ENCODE assay signal across 8 cellular contexts in genomic region chr10:103350522-103351260, GRCh38. TPM values are rescaled to one million over a fixed set of nuclear protein-coding genes. Genes with fewer than 3 reads are reported as not detected.
DNase-seq lines count a peak whose midpoint lies in the region; ATAC-seq and TF ChIP-seq lines count a peak whose summit lies in the region.

PCGF6 (minus strand) TSS chr10:103351140; CDS start chr10:103351066, 74 bp downstream.

- peak; percentile 90 for ATAC-seq in GM21390 (IDR thresholded peaks at IDR 0.05; ENCODE audit: unreplicated experiment)
- peak; percentile 86 to 88 for ATAC-seq in naive B cell (ENCODE audit: low read depth in 2 of 2)
- ATAC-seq in stimulated activated effector memory CD8-positive, alpha-beta T cell treated with anti-CD3 and anti-CD28 coated beads, Interleukin-12 subunit alpha, Interleukin-12 subunit beta, amount 100 ng/mL, for 72 hours, result peak; percentile 88

- peaks cover 8% of the 10 kb centered on the region for H3K36me3 Mint-ChIP-seq in activated T-helper 1 cell treated with anti-CD3 and anti-CD28 coated beads, Interleukin-12 subunit alpha, Interleukin-12 subunit beta, Interleukin-2, Interleukin-4 antibody, amounts not matched to agents 30 ng/mL and 10 ng/mL and 1 ng/mL, durations not matched to agents 14 hours and 24 hours and 36 hours (ENCODE audit: low read depth)
- H3K36me3 Mint-ChIP-seq in naive B cell, result no peaks in the 10 kb centered on the region
- H3K36me3 Mint-ChIP-seq in stimulated activated effector memory CD8-positive, alpha-beta T cell treated with anti-CD3 and anti-CD28 coated beads, Interleukin-12 subunit alpha, Interleukin-12 subunit beta, amount 100 ng/mL, for 72 hours, result peaks cover 41% of the 10 kb centered on the region

- H3K4me1 ChIP-seq in Peyer's patch, result peaks cover 0 to 7% (median 3%) of the 10 kb centered on the region in 4 donors

- H3K27ac Mint-ChIP-seq in activated T-helper 1 cell treated with anti-CD3 and anti-CD28 coated beads, Interleukin-12 subunit alpha, Interleukin-12 subunit beta, Interleukin-2, Interleukin-4 antibody, amounts not matched to agents 30 ng/mL and 10 ng/mL and 1 ng/mL, durations not matched to agents 14 hours and 24 hours and 36 hours, result peak within 1 kb of the TSS; percentile 89
- peak within 1 kb of the TSS in 5 of 6 donors; percentile 53 to 87 (median 81) for H3K27ac Mint-ChIP-seq in naive B cell
- peak within 1 kb of the TSS; percentile 95 for H3K27ac Mint-ChIP-seq in stimulated activated effector memory CD8-positive, alpha-beta T cell treated with anti-CD3 and anti-CD28 coated beads, Interleukin-12 subunit alpha, Interleukin-12 subunit beta, amount 100 ng/mL, for 72 hours

- intact Hi-C loops in activated T-helper 1 cell treated with anti-CD3 and anti-CD28 coated beads, Interleukin-12 subunit alpha, Interleukin-12 subunit beta, Interleukin-2, Interleukin-4 antibody, amounts not matched to agents 30 ng/mL and 10 ng/mL and 1 ng/mL, durations not matched to agents 14 hours and 24 hours and 36 hours (cut with micrococcal nuclease), result loop anchor here (1.0 to 5.0 kb wide), 3 partner anchors 17 to 433 kb away; partner anchors contain the start of genes ATP5MK, CNNM2, PDCD11 and TAF5

- peak within 1 kb of the TSS; percentile 91 for H3K4me3 Mint-ChIP-seq in activated T-helper 1 cell treated with anti-CD3 and anti-CD28 coated beads, Interleukin-12 subunit alpha, Interleukin-12 subunit beta, Interleukin-2, Interleukin-4 antibody, amounts not matched to agents 30 ng/mL and 10 ng/mL and 1 ng/mL, durations not matched to agents 14 hours and 24 hours and 36 hours
- H3K4me3 Mint-ChIP-seq in naive B cell, result peak within 1 kb of the TSS; percentile 88 to 97 (median 92)
- H3K4me3 Mint-ChIP-seq in stimulated activated effector memory CD8-positive, alpha-beta T cell treated with anti-CD3 and anti-CD28 coated beads, Interleukin-12 subunit alpha, Interleukin-12 subunit beta, amount 100 ng/mL, for 72 hours, result peak within 1 kb of the TSS; percentile 87

- TF ChIP-seq POLR2A in Peyer's patch (IDR thresholded peaks at IDR 0.05), result no peak

- H3K9me3 Mint-ChIP-seq in activated T-helper 1 cell treated with anti-CD3 and anti-CD28 coated beads, Interleukin-12 subunit alpha, Interleukin-12 subunit beta, Interleukin-2, Interleukin-4 antibody, amounts not matched to agents 30 ng/mL and 10 ng/mL and 1 ng/mL, durations not matched to agents 14 hours and 24 hours and 36 hours, result no peaks in the 10 kb centered on the region
- H3K9me3 Mint-ChIP-seq in naive B cell, result no peaks in the 10 kb centered on the region
- H3K9me3 Mint-ChIP-seq in stimulated activated effector memory CD8-positive, alpha-beta T cell treated with anti-CD3 and anti-CD28 coated beads, Interleukin-12 subunit alpha, Interleukin-12 subunit beta, amount 100 ng/mL, for 72 hours, result no peaks in the 10 kb centered on the region

- TF ChIP-seq CTCF in Peyer's patch (IDR thresholded peaks at IDR 0.05), result peak in 1 of 6 experiments; percentile 8

- H3K27me3 Mint-ChIP-seq in activated T-helper 1 cell treated with anti-CD3 and anti-CD28 coated beads, Interleukin-12 subunit alpha, Interleukin-12 subunit beta, Interleukin-2, Interleukin-4 antibody, amounts not matched to agents 30 ng/mL and 10 ng/mL and 1 ng/mL, durations not matched to agents 14 hours and 24 hours and 36 hours (ENCODE audit: insufficient read depth), result no peaks in the 10 kb centered on the region
- H3K27me3 Mint-ChIP-seq in naive B cell, result no peaks in the 10 kb centered on the region

- H3K4me1 Mint-ChIP-seq in activated T-helper 1 cell treated with anti-CD3 and anti-CD28 coated beads, Interleukin-12 subunit alpha, Interleukin-12 subunit beta, Interleukin-2, Interleukin-4 antibody, amounts not matched to agents 30 ng/mL and 10 ng/mL and 1 ng/mL, durations not matched to agents 14 hours and 24 hours and 36 hours (ENCODE audit: low read depth), result peaks cover 4% of the 10 kb centered on the region
- peaks cover 0 to 5% (median 0%) of the 10 kb centered on the region in 3 donors for H3K4me1 Mint-ChIP-seq in naive B cell
- H3K4me1 Mint-ChIP-seq in stimulated activated effector memory CD8-positive, alpha-beta T cell treated with anti-CD3 and anti-CD28 coated beads, Interleukin-12 subunit alpha, Interleukin-12 subunit beta, amount 100 ng/mL, for 72 hours, result no peaks in the 10 kb centered on the region

- peak within 1 kb of the TSS; percentile 68 to 82 (median 80) for H3K27ac ChIP-seq in Peyer's patch

- DNase-seq in DMS 273 (lab: John Stamatoyannopoulos, UW; ENCODE audit: unreplicated experiment), result peak; percentile 91
- peak; percentile 90 for DNase-seq in HuH-7 (ENCODE audit: low spot score)
- peak; percentile 70 to 87 (median 83) for DNase-seq in Peyer's patch
- DNase-seq in activated T-helper 1 cell treated with anti-CD3 and anti-CD28 coated beads, Interleukin-12 subunit alpha, Interleukin-12 subunit beta, Interleukin-2, Interleukin-4 antibody, amounts not matched to agents 30 ng/mL and 10 ng/mL and 1 ng/mL, durations not matched to agents 14 hours and 24 hours and 36 hours (ENCODE audit: low spot score), result peak; percentile 74
- peak; percentile 68 for DNase-seq in fibroblast of gingiva (ENCODE audit: low read depth)
- DNase-seq in naive B cell, result peak; percentile 74
- peak; percentile 73 to 92 for DNase-seq in stimulated activated effector memory CD8-positive, alpha-beta T cell treated with anti-CD3 and anti-CD28 coated beads, Interleukin-12 subunit alpha, Interleukin-12 subunit beta, amount 100 ng/mL, for 72 hours (ENCODE audit: low spot score in 2 of 2)

- peak within 1 kb of the TSS; percentile 74 to 84 (median 79) for H3K4me3 ChIP-seq in Peyer's patch

- H3K27me3 ChIP-seq in Peyer's patch, result no peaks in the 10 kb centered on the region

- peaks cover 0 to 28% (median 0%) of the 10 kb centered on the region in 3 donors for H3K36me3 ChIP-seq in Peyer's patch

- H3K9me3 ChIP-seq in Peyer's patch, result no peaks in the 10 kb centered on the region

RNA-seq across cellular contexts. Expression of gene PCGF6, which starts in this region (rescaled TPM):
- total RNA-seq in Peyer's patch, result 10 to 100 TPM in 2 of 4 donors, 1 to 10 TPM in 2; 6.6 to 25.6 (median 10.1) TPM
- total RNA-seq in activated T-helper 1 cell treated with anti-CD3 and anti-CD28 coated beads, Interleukin-12 subunit alpha, Interleukin-12 subunit beta, Interleukin-2, Interleukin-4 antibody, amounts not matched to agents 30 ng/mL and 10 ng/mL and 1 ng/mL, durations not matched to agents 14 hours and 24 hours and 36 hours, result 19.3 and 21.0 TPM in 2 replicates
- polyA plus RNA-seq in naive B cell (ENCODE audit: low read depth in 6 of 6), result 10 to 100 TPM in 2 of 6 donors, 1 to 10 TPM in 4; 7.9 to 12.2 (median 9.1) TPM

Comparison
In these comparisons a context has a peak if more than half of its experiments do, and no peak if none do; other contexts are left out.
1. Peak in every context shown above with its lines: DNase-seq, ATAC-seq, H3K4me3 ChIP-seq and H3K27ac ChIP-seq.